ENCODE assay signal across 24 cellular contexts in the genomic region with DNA sequence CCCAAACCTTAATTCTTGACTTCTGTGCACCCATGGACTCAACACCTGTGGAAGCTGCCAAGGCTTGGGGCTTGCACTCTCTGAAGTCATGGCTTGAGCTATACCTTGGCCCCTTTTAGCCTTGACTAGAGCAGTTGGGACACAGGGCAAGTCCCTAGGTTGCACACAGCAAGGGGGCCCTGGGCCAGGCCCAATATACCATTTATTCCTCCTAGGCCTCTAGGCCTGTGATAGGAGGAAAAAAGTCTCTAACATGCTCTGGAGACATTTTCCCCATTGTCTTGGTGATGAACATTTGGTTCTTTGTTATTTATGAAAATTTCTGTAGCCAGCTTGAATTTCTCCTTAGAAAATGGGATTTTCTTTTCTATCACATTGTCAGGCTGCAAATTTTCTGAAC.
A peak's percentile ranks its signal among the peaks of the same experiment; 100 is the strongest.
DNase-seq lines count a peak whose midpoint lies in the region; ATAC-seq, FAIRE-seq and TF ChIP-seq lines count a peak whose summit lies in the region.
"Had no signal": no experiment of that assay in that cellular context is flagged by ENCODE, and none has a peak within 500 bp of the region (broad histone marks: within the 10 kb centered on the region; RNA-seq: fewer than 3 reads in every experiment).

No MANE protein-coding gene starts in this region.

- TF ChIP-seq CTCF in A549 (IDR thresholded peaks at IDR 0.05): no peak
- no peak for TF ChIP-seq CTCF in K562 (IDR thresholded peaks at IDR 0.05 in 2 of 3, conservative IDR thresholded peaks at IDR 0.05 in 1 of 3; ENCODE audit: insufficient read depth in 2 of 3, low read depth in 1 of 3, low read length in 3 of 3)
- TF ChIP-seq CTCF in GM20000 (IDR thresholded peaks at IDR 0.05; ENCODE audit: extremely low read depth, missing control alignments): no peak

- BruUV-seq in K562 (replicated peaks; lab: Mats Ljungman, UMichigan): no TSS peak

- H3K79me2 ChIP-seq in K562 (ENCODE audit: control insufficient read depth, insufficient read depth, low read length): no peaks in the 10 kb centered on the region

- no peak overlapping the region for H3K4me3 ChIP-seq in A549
- H3K4me3 ChIP-seq in K562: no peak overlapping the region
- H3K4me3 ChIP-seq in iPS-18c (ENCODE audit: insufficient read depth, low read depth, low read length): peak overlapping the region; percentile 1; the same call in 1 of the 2 replicates
- H3K4me3 ChIP-seq: BLaER1, GM12878 had no signal

- no peak for TF ChIP-seq POLR2A in A549 (IDR thresholded peaks at IDR 0.05; ENCODE audit: low read length)
- no peak for TF ChIP-seq POLR2A in K562 (conservative IDR thresholded peaks at IDR 0.05)

- no peak for DNase-seq in A549 (ENCODE audit: low read depth in 1 of 2, low spot score in 1 of 2)
- no peak for DNase-seq in K562 (ENCODE audit: extremely low read depth in 1 of 4, low spot score in 3 of 4)
- no peak for DNase-seq in GM20000 (ENCODE audit: low spot score)
- no peak for DNase-seq in stimulated activated naive CD8-positive, alpha-beta T cell treated with anti-CD3 and anti-CD28 coated beads, Interleukin-15, Interleukin-2, amounts not matched to agents 100 U/mL and 50 U/mL, for 24 hours
- DNase-seq: ACHN; BE2C; C1 segment of cervical spinal cord; CD4-positive, alpha-beta memory T cell; CD4-positive, CD25-positive, alpha-beta regulatory T cell; CD8-positive, alpha-beta memory T cell; COR-L47; DMS 273 treated with DMSO at 0.1 percent for 48 hours; DMS153; DMS53; DMS79; DND-41; EL; GDM1 had no signal

- in situ Hi-C loops in K562 (cut with MboI): no loop called here

- TF ChIP-seq RAD21 in A549 (conservative IDR thresholded peaks at IDR 0.05 in 1 of 2, IDR thresholded peaks at IDR 0.05 in 1 of 2) (no peak), K562 (CRISPR knock-in tag; conservative IDR thresholded peaks at IDR 0.05 in 1 of 2, IDR thresholded peaks at IDR 0.05 in 1 of 2) (no peak)

- no peaks in the 10 kb centered on the region for H3K9me1 ChIP-seq in K562 (ENCODE audit: control insufficient read depth, insufficient read depth, low read length)

- CTCF ChIA-PET in A549 (lab: Yijun Ruan, JAX) (no interaction called here), K562 (lab: Yijun Ruan, JAX; ENCODE audit: low intra/inter-chr PET ratio) (no interaction called here)

- no peak for ATAC-seq in A549
- ATAC-seq in K562: no peak
- no peak for ATAC-seq in stimulated activated naive CD8-positive, alpha-beta T cell treated with anti-CD3 and anti-CD28 coated beads, Interleukin-15, Interleukin-2, amounts not matched to agents 100 U/mL and 50 U/mL, for 24 hours
- ATAC-seq: GM12878 had no signal

- H3K27ac ChIP-seq in A549: no peak overlapping the region
- H3K27ac ChIP-seq in K562 (ENCODE audit: extremely low read depth, low read depth, low read length): no peak overlapping the region
- H3K27ac ChIP-seq: 22Rv1, BLaER1 had no signal

- H4K20me1 ChIP-seq in K562 (replicated peaks; ENCODE audit: control insufficient read depth, insufficient read depth, low read length): no peaks in the 10 kb centered on the region
- H4K20me1 ChIP-seq: BLaER1 had no signal

- no peak overlapping the region for H3K4me2 ChIP-seq in A549
- H3K4me2 ChIP-seq in K562 (ENCODE audit: insufficient read depth, low read length): no peak overlapping the region
- H3K4me2 ChIP-seq: BLaER1 had no signal

- H2AFZ ChIP-seq in K562 (ENCODE audit: low read depth, low read length): no peak overlapping the region

- H3K4me1 ChIP-seq in A549 (no peaks in the 10 kb centered on the region), K562 (replicated peaks in 1 of 2; ENCODE audit: control insufficient read depth in 2 of 2, insufficient read depth in 2 of 2, low read length in 2 of 2) (no peaks in the 10 kb centered on the region)
- H3K4me1 ChIP-seq: BE2C, BLaER1 had no signal

- no peaks in the 10 kb centered on the region for H3K27me3 ChIP-seq in K562 (ENCODE audit: control insufficient read depth in 2 of 2, insufficient read depth in 2 of 2, low read length in 2 of 2)
- H3K27me3 ChIP-seq: BE2C, BLaER1 had no signal

- no peak overlapping the region for H3K9ac ChIP-seq in K562 (ENCODE audit: insufficient read depth in 1 of 2, low read depth in 2 of 2, low read length in 2 of 2)
- H3K9ac ChIP-seq: BLaER1 had no signal

- TF ChIP-seq EP300 in A549 (IDR thresholded peaks at IDR 0.05) (no peak), K562 (IDR thresholded peaks at IDR 0.05; ENCODE audit: low read length) (no peak)

- H3K9me3 ChIP-seq in A549 (0 out of 3 replicates have a peak, but pooled peaks cover 2% of the 10 kb centered on the region), K562 (replicated peaks; ENCODE audit: control insufficient read depth, insufficient read depth, low read depth, low read length) (no peaks in the 10 kb centered on the region), iPS-18c (ENCODE audit: control insufficient read depth, insufficient read depth, low read length) (peaks cover 11% of the 10 kb centered on the region)
- H3K9me3 ChIP-seq: BE2C had no signal

- intact Hi-C loops in K562 (cut with micrococcal nuclease): no loop called here

- FAIRE-seq in A549 (lab: Jason Lieb, UNC): no peak
- FAIRE-seq in K562 (lab: Jason Lieb, UNC): no peak
- FAIRE-seq: GM12878, GM12892, GM18507 had no signal

- H3K36me3 ChIP-seq in K562 (ENCODE audit: control insufficient read depth, insufficient read depth, low read length): no peaks in the 10 kb centered on the region
- H3K36me3 ChIP-seq: BE2C, BLaER1 had no signal

- POLR2A ChIA-PET in A549 (lab: Yijun Ruan, JAX): no interaction called here
- POLR2A ChIA-PET in K562 (lab: Yijun Ruan, JAX): no interaction called here

TF ChIP-seq in A549, 52 proteins besides CTCF, POLR2A, EP300 and RAD21:
- TF ChIP-seq CHD4 (IDR thresholded peaks at IDR 0.05; ENCODE audit: borderline replicate concordance) (no peak), ZFP36 (IDR thresholded peaks at IDR 0.05; ENCODE audit: borderline replicate concordance, partially characterized antibody) (peak; percentile 46), HOXA7 (CRISPR knock-in tag; IDR thresholded peaks at IDR 0.05) (no peak)
- TF ChIP-seq, protein P1, sequence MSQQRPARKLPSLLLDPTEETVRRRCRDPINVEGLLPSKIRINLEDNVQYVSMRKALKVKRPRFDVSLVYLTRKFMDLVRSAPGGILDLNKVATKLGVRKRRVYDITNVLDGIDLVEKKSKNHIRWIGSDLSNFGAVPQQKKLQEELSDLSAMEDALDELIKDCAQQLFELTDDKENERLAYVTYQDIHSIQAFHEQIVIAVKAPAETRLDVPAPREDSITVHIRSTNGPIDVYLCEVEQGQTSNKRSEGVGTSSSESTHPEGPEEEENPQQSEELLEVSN (IDR thresholded peaks at IDR 0.05; ENCODE audit: borderline replicate concordance, low read depth): no peak
- TF ChIP-seq, protein P2, sequence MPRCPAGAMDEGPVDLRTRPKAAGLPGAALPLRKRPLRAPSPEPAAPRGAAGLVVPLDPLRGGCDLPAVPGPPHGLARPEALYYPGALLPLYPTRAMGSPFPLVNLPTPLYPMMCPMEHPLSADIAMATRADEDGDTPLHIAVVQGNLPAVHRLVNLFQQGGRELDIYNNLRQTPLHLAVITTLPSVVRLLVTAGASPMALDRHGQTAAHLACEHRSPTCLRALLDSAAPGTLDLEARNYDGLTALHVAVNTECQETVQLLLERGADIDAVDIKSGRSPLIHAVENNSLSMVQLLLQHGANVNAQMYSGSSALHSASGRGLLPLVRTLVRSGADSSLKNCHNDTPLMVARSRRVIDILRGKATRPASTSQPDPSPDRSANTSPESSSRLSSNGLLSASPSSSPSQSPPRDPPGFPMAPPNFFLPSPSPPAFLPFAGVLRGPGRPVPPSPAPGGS (IDR thresholded peaks at IDR 0.05): no peak

TF ChIP-seq in K562, 482 proteins besides CTCF, POLR2A, EP300 and RAD21:
- peak; percentile 22 for TF ChIP-seq ZFP36 (IDR thresholded peaks at IDR 0.05; ENCODE audit: low read depth, low read length, partially characterized antibody)
- TF ChIP-seq ZNF408 (CRISPR knock-in tag; IDR thresholded peaks at IDR 0.05; ENCODE audit: low read depth): no peak
